8 cellular contexts compared by ENCODE assay signal in the genomic region with DNA sequence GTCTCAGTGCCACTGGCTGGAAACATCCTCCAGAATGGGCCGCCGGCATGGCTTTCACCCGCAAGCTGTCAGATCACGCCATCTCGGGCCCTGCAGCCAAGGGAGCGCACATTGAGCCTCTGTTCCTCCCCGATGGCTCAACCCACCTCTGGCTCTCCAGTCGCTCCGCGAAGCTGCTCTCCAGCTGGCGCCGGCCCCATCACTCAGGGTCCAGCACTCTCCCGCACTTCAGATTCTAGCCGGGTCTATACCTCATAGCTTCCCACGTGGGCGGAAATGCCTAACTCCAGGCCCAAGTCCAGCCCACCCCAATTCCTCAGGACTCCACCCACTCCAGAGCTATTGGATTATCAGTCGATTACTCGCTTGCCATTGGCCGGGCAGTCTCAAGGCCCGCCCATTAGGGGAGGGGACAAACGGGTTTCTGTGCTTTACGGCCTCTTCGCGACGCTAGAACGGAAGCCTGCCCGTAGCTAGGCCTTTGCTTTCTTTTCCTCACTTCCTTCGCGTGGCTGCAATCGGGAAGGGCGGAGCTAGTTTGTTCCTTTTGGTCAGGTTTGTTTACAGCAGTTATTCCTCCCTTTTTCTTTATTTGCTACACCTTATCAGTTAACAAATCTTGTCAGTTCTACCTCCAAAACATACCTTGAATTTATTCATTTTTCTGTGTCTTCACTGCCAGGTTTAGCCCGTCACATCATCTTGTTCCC. TPM values are rescaled to one million over a fixed set of nuclear protein-coding genes. Genes with fewer than 3 reads are reported as not detected.
DNase-seq lines count a peak whose midpoint lies in the region; ATAC-seq and TF ChIP-seq lines count a peak whose summit lies in the region.

A gene with protein sequence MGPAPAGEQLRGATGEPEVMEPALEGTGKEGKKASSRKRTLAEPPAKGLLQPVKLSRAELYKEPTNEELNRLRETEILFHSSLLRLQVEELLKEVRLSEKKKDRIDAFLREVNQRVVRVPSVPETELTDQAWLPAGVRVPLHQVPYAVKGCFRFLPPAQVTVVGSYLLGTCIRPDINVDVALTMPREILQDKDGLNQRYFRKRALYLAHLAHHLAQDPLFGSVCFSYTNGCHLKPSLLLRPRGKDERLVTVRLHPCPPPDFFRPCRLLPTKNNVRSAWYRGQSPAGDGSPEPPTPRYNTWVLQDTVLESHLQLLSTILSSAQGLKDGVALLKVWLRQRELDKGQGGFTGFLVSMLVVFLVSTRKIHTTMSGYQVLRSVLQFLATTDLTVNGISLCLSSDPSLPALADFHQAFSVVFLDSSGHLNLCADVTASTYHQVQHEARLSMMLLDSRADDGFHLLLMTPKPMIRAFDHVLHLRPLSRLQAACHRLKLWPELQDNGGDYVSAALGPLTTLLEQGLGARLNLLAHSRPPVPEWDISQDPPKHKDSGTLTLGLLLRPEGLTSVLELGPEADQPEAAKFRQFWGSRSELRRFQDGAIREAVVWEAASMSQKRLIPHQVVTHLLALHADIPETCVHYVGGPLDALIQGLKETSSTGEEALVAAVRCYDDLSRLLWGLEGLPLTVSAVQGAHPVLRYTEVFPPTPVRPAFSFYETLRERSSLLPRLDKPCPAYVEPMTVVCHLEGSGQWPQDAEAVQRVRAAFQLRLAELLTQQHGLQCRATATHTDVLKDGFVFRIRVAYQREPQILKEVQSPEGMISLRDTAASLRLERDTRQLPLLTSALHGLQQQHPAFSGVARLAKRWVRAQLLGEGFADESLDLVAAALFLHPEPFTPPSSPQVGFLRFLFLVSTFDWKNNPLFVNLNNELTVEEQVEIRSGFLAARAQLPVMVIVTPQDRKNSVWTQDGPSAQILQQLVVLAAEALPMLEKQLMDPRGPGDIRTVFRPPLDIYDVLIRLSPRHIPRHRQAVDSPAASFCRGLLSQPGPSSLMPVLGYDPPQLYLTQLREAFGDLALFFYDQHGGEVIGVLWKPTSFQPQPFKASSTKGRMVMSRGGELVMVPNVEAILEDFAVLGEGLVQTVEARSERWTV (minus strand): TSS at position 282 of the 710 bp plus-strand sequence. CDS start 82 bp downstream, at position 200.

- H3K27ac ChIP-seq in Karpas-422 (ENCODE audit: low read length) (no peak within 1 kb of the TSS; the same call in 1 of the 2 replicates), esophagus muscularis mucosa (replicated peaks in 1 of 4) (peak within 1 kb of the TSS; percentile 69 to 82 (median 71)), muscle layer of duodenum (ENCODE audit: low read length) (peak within 1 kb of the TSS; percentile 82)

- TF ChIP-seq EP300 in esophagus muscularis mucosa (IDR thresholded peaks at IDR 0.05), result no peak

- no peaks in the 10 kb centered on the region for H3K9me3 ChIP-seq in Karpas-422 (ENCODE audit: low read length)
- no peaks in the 10 kb centered on the region for H3K9me3 ChIP-seq in esophagus muscularis mucosa
- H3K9me3 ChIP-seq in muscle layer of duodenum (ENCODE audit: control insufficient read depth in 1 of 2, low read length in 2 of 2), result no peaks in the 10 kb centered on the region

- H3K27me3 ChIP-seq in Karpas-422 (ENCODE audit: low read length) (no peaks in the 10 kb centered on the region), esophagus muscularis mucosa (no peaks in the 10 kb centered on the region), muscle layer of duodenum (ENCODE audit: low read depth, low read length) (no peaks in the 10 kb centered on the region)

- ATAC-seq in GM21825 (IDR thresholded peaks at IDR 0.05; ENCODE audit: unreplicated experiment), result peak; percentile 98

- H3K4me1 ChIP-seq in Karpas-422 (ENCODE audit: low read length) (peaks cover 17% of the 10 kb centered on the region), esophagus muscularis mucosa (peaks cover 16 to 29% (median 20%) of the 10 kb centered on the region in 4 donors), muscle layer of duodenum (ENCODE audit: control insufficient read depth in 1 of 2, insufficient read depth in 2 of 2, low read length in 2 of 2) (peaks cover 7 to 17% of the 10 kb centered on the region in 2 donors)

- TF ChIP-seq CTCF in esophagus muscularis mucosa (IDR thresholded peaks at IDR 0.05), result peak in 1 of 3 experiments; percentile 27

- H4K20me1 ChIP-seq in Karpas-422 (ENCODE audit: insufficient read depth, low read depth, low read length), result no peaks in the 10 kb centered on the region

- no peaks in the 10 kb centered on the region for H3K9me2 ChIP-seq in Karpas-422 (replicated peaks; ENCODE audit: insufficient read depth, low read length)

- peak within 1 kb of the TSS; percentile 96 for H3K4me2 ChIP-seq in Karpas-422 (ENCODE audit: low read depth, low read length, poor library complexity, severe bottlenecking)

- WGBS in esophagus muscularis mucosa, result under 1% methylated on average over 18 of the region's 32 CpGs

- peaks cover 32% of the 10 kb centered on the region for H3K79me2 ChIP-seq in Karpas-422 (ENCODE audit: low read length)

- peak within 1 kb of the TSS; percentile 80 for H3K9ac ChIP-seq in Karpas-422 (ENCODE audit: low read length)

- peak within 1 kb of the TSS; percentile 61; the same call in 1 of the 2 replicates for H2AFZ ChIP-seq in Karpas-422 (ENCODE audit: low read length)

- DNase-seq in DMS79 treated with DMSO at 0.1 percent for 48 hours (lab: John Stamatoyannopoulos, UW) (peak; percentile 98), Karpas-422 (peak; percentile 100), RKO (ENCODE audit: low spot score) (peak; percentile 99), activated T-helper 1 cell treated with Interleukin-2 at 50 U/mL for 16 hours (ENCODE audit: low read depth) (peak; percentile 96), esophagus muscularis mucosa (ENCODE audit: extremely low spot score) (peak; percentile 99)
- peak; percentile 94 to 98 for DNase-seq in stimulated activated CD8-positive, alpha-beta memory T cell treated with anti-CD3 and anti-CD28 coated beads, Interleukin-7, amount 100 ng/mL, for 4 hours (ENCODE audit: low read depth in 2 of 2)

- intact Hi-C loops in esophagus muscularis mucosa (cut with DNase I), result loop anchor here (10.0 kb wide), 1 partner anchor 189 kb away; no protein-coding TSS in a partner anchor

- H3K4me3 ChIP-seq in Karpas-422 (ENCODE audit: low read length) (peak within 1 kb of the TSS; percentile 89), esophagus muscularis mucosa (peak within 1 kb of the TSS; percentile 79 to 96 (median 93)), muscle layer of duodenum (ENCODE audit: low read depth in 1 of 2, low read length in 2 of 2) (peak within 1 kb of the TSS; percentile 95 to 100)

- H3K36me3 ChIP-seq in Karpas-422 (ENCODE audit: insufficient read depth, low read length) (peaks cover 19% of the 10 kb centered on the region), esophagus muscularis mucosa (peaks cover 27 to 37% (median 32%) of the 10 kb centered on the region in 4 donors), muscle layer of duodenum (ENCODE audit: control insufficient read depth in 1 of 2, insufficient read depth in 2 of 2, low read length in 2 of 2) (peaks cover 25 to 33% of the 10 kb centered on the region in 2 donors)

- TF ChIP-seq POLR2A in esophagus muscularis mucosa (IDR thresholded peaks at IDR 0.05; ENCODE audit: low read depth), result peak; percentile 30

RNA-seq across cellular contexts. Expression of the gene that starts here (rescaled TPM):
- total RNA-seq in Karpas-422 (2014; rRNA removed; shearing (Covaris generic); ENCODE audit: low replicate concordance), result 18.6 and 19.7 TPM in 2 replicates
- 10 to 100 TPM; 12.7 to 21.0 (median 16.5) TPM for total RNA-seq in esophagus muscularis mucosa
